In genomic region chr11:69125861-69126260, GRCh38 we compare ENCODE assay signal across 19 cellular contexts. TPM values are rescaled to one million over a fixed set of nuclear protein-coding genes. Genes with fewer than 3 reads are reported as not detected.
"Had no signal": no experiment of that assay in that cellular context is flagged by ENCODE, and none has a peak within 500 bp of the region (broad histone marks: within the 10 kb centered on the region; RNA-seq: fewer than 3 reads in every experiment).

No MANE protein-coding gene starts in this region.

- ATAC-seq: activated CD8-positive, alpha-beta memory T cell treated with anti-CD3 and anti-CD28 coated beads, Interleukin-2, amount 10 ng/mL, durations not matched to agents 7 days and 5 days; activated CD8-positive, alpha-beta T cell treated with anti-CD3 and anti-CD28 coated beads for 36 hours; right lobe of liver had no signal

- H3K4me3 Mint-ChIP-seq: activated CD4-positive, alpha-beta T cell treated with anti-CD3 and anti-CD28 coated beads, Interleukin-2, amount 10 ng/mL, durations not matched to agents 7 days and 5 days; activated CD8-positive, alpha-beta memory T cell treated with anti-CD3 and anti-CD28 coated beads, Interleukin-2, amount 10 ng/mL, durations not matched to agents 7 days and 5 days; activated CD8-positive, alpha-beta T cell treated with anti-CD3 and anti-CD28 coated beads for 36 hours; activated naive CD8-positive, alpha-beta T cell; nephron had no signal

- H3K27ac ChIP-seq: adrenal gland, esophagus muscularis mucosa, right lobe of liver, upper lobe of left lung had no signal

- H3K27me3 Mint-ChIP-seq: activated CD4-positive, alpha-beta T cell treated with anti-CD3 and anti-CD28 coated beads, Interleukin-2, amount 10 ng/mL, durations not matched to agents 7 days and 5 days; activated CD8-positive, alpha-beta memory T cell treated with anti-CD3 and anti-CD28 coated beads, Interleukin-2, amount 10 ng/mL, durations not matched to agents 7 days and 5 days; activated CD8-positive, alpha-beta T cell treated with anti-CD3 and anti-CD28 coated beads for 36 hours; activated naive CD8-positive, alpha-beta T cell had no signal

- H3K27ac Mint-ChIP-seq: activated CD8-positive, alpha-beta memory T cell treated with anti-CD3 and anti-CD28 coated beads, Interleukin-2, amount 10 ng/mL, durations not matched to agents 7 days and 5 days; activated CD8-positive, alpha-beta T cell treated with anti-CD3 and anti-CD28 coated beads for 36 hours; activated naive CD8-positive, alpha-beta T cell; nephron had no signal

- H3K4me3 ChIP-seq: adrenal gland, coronary artery, esophagus muscularis mucosa, right lobe of liver, skin epidermis, thoracic aorta, upper lobe of left lung had no signal

- DNase-seq: activated CD4-positive, alpha-beta T cell treated with anti-CD3 and anti-CD28 coated beads, Interleukin-2, amount 10 ng/mL, durations not matched to agents 7 days and 5 days; activated CD8-positive, alpha-beta memory T cell treated with anti-CD3 and anti-CD28 coated beads, Interleukin-2, amount 10 ng/mL, durations not matched to agents 7 days and 5 days; activated CD8-positive, alpha-beta T cell treated with anti-CD3 and anti-CD28 coated beads for 36 hours; activated gamma-delta T cell treated with Interleukin-2 at 50 U/mL for 16 hours; activated T-cell treated with anti-CD3 and anti-CD28 coated beads for 4 hours; adrenal gland; hippocampal formation; nucleus accumbens; right lobe of liver; stimulated activated naive CD4-positive, alpha-beta T cell; T-helper 9 cell had no signal

- H3K27me3 ChIP-seq: adrenal gland, esophagus muscularis mucosa, right lobe of liver, upper lobe of left lung had no signal

- H3K36me3 ChIP-seq: adrenal gland, esophagus muscularis mucosa, right lobe of liver, thoracic aorta, upper lobe of left lung had no signal

- H3K9me3 ChIP-seq: adrenal gland, right lobe of liver, upper lobe of left lung had no signal

- H3K36me3 Mint-ChIP-seq: activated CD8-positive, alpha-beta memory T cell treated with anti-CD3 and anti-CD28 coated beads, Interleukin-2, amount 10 ng/mL, durations not matched to agents 7 days and 5 days had no signal

RNA-seq across cellular contexts. Expression of gene SMIM38, which starts 29.9 kb away (rescaled TPM):
- total RNA-seq: astrocyte, right lobe of liver had no signal
